In the genomic region with DNA sequence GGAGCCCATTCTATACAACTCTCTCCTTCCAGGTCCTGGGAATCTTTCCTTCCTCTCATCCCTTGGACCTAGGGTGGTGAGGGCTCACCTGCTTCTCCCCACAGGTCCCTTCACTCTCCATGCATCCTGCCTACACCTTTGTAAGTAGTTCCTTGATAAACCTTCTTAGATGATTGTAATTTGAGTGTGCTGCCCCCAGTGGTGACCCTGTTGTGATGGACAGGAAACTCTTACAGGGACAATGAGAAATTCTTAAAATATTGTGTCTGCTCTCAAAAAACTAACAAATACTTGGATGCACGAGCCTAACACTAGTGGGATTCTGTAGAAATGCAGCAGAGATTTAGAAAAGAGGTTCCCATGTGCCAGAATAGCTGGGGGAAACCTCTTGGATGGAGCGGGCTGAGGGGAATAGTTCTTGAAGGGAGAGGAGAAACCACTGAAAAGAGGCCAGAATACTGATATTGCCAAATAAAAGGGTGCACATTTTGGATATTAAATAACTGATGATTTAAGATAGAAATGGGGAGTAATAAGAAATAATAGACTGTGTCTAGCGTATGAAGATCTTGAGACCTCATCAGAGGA, we compare ENCODE assay signal across 1 cellular context.
TF ChIP-seq lines count a peak whose summit lies in the region.

No MANE protein-coding gene starts in this region.

TF ChIP-seq in K562, 482 proteins besides CTCF, POLR2A, EP300 and RAD21 (continued from another document):
- TF ChIP-seq, protein P1, sequence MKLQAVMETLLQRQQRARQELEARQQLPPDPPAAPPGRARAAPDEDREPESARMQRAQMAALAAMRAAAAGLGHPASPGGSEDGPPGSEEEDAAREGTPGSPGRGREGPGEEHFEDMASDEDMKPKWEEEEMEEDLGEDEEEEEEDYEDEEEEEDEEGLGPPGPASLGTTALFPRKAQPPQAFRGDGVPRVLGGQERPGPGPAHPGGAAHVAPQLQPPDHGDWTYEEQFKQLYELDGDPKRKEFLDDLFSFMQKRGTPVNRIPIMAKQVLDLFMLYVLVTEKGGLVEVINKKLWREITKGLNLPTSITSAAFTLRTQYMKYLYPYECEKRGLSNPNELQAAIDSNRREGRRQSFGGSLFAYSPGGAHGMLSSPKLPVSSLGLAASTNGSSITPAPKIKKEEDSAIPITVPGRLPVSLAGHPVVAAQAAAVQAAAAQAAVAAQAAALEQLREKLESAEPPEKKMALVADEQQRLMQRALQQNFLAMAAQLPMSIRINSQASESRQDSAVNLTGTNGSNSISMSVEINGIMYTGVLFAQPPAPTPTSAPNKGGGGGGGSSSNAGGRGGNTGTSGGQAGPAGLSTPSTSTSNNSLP (IDR thresholded peaks at IDR 0.05; ENCODE audit: borderline replicate concordance, low read depth, low read length): peak; percentile 89
- TF ChIP-seq, protein P2, sequence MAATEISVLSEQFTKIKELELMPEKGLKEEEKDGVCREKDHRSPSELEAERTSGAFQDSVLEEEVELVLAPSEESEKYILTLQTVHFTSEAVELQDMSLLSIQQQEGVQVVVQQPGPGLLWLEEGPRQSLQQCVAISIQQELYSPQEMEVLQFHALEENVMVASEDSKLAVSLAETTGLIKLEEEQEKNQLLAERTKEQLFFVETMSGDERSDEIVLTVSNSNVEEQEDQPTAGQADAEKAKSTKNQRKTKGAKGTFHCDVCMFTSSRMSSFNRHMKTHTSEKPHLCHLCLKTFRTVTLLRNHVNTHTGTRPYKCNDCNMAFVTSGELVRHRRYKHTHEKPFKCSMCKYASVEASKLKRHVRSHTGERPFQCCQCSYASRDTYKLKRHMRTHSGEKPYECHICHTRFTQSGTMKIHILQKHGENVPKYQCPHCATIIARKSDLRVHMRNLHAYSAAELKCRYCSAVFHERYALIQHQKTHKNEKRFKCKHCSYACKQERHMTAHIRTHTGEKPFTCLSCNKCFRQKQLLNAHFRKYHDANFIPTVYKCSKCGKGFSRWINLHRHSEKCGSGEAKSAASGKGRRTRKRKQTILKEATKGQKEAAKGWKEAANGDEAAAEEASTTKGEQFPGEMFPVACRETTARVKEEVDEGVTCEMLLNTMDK (IDR thresholded peaks at IDR 0.05; ENCODE audit: borderline replicate concordance, insufficient read depth, low read depth, low read length, poor library complexity, severe bottlenecking): peak; percentile 23
- no peak for TF ChIP-seq BMI1 (IDR thresholded peaks at IDR 0.05; ENCODE audit: low read length)
- no peak for TF ChIP-seq POU5F1 (IDR thresholded peaks at IDR 0.05; ENCODE audit: borderline replicate concordance, low read depth, low read length, partially characterized antibody)
- peak in 1 of 2 experiments; percentile 24; a peak in 1 of 4 replicates for TF ChIP-seq RCOR1 (IDR thresholded peaks at IDR 0.05; ENCODE audit: borderline replicate concordance in 1 of 2, low read depth in 2 of 2, low read length in 2 of 2)
- no peak for TF ChIP-seq IRF2 (CRISPR knock-in tag; IDR thresholded peaks at IDR 0.05)
- no peak for TF ChIP-seq PURB (CRISPR knock-in tag; IDR thresholded peaks at IDR 0.05; ENCODE audit: low read depth)
- TF ChIP-seq ZNF766 (CRISPR knock-in tag; conservative IDR thresholded peaks at IDR 0.05): peak; percentile 91
- peak; percentile 6 for TF ChIP-seq MEIS2 (IDR thresholded peaks at IDR 0.05; ENCODE audit: partially characterized antibody)
- TF ChIP-seq SREBF1 (IDR thresholded peaks at IDR 0.05; ENCODE audit: borderline replicate concordance, low read depth, low read length): no peak
- no peak for TF ChIP-seq SMAD1 (IDR thresholded peaks at IDR 0.05; ENCODE audit: low read depth, low read length, partially characterized antibody)
- no peak for TF ChIP-seq CHD1 (IDR thresholded peaks at IDR 0.05; ENCODE audit: low read length)
- TF ChIP-seq HCFC1 (IDR thresholded peaks at IDR 0.05; ENCODE audit: low read depth, low read length): peak; percentile 19; the same call in 1 of the 2 replicates
- TF ChIP-seq NR2C1 (IDR thresholded peaks at IDR 0.05): peak; percentile 41; the same call in 1 of the 2 replicates
- TF ChIP-seq NR2C1 (tag; IDR thresholded peaks at IDR 0.05): no peak
- TF ChIP-seq, protein P3, sequence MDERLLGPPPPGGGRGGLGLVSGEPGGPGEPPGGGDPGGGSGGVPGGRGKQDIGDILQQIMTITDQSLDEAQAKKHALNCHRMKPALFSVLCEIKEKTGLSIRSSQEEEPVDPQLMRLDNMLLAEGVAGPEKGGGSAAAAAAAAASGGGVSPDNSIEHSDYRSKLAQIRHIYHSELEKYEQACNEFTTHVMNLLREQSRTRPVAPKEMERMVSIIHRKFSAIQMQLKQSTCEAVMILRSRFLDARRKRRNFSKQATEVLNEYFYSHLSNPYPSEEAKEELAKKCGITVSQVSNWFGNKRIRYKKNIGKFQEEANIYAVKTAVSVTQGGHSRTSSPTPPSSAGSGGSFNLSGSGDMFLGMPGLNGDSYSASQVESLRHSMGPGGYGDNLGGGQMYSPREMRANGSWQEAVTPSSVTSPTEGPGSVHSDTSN (CRISPR knock-in tag; IDR thresholded peaks at IDR 0.05; ENCODE audit: low read depth): peak; percentile 38; the same call in 1 of the 2 replicates
- TF ChIP-seq, protein P3 (tag; conservative IDR thresholded peaks at IDR 0.05; ENCODE audit: low read depth): no peak
